4 cellular contexts compared by ENCODE assay signal in the genomic region with DNA sequence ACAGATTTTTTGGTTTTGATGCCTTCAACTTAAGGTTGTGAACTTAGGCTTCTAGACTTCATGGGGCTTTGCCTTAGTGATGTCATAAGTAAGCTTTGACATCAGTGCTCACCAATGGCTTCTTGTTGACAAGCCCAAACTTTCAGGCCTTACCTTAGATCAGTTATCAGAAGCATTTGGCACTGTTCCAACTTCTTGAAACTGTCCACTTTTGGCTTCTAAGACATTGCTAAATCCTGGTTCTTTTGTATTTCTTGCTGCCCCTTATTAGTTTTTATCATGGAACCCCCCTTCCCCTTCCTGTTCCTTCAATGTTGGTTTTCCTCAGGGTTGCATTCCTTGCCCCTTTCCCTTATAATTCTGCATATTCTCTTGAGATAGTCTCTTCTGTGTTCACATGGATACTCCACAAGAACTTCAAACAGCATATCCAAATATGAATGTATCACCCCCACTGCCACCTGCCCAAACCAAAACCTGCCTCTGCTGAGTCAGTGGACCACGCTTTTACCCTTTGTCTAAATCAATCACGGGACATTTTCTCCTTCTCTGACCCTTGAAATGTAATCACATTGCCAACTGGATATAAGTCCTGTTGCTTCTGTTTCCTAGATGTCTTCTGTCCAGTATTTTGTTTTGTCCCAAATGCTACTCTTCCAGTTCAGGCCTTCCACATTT.
TF ChIP-seq lines count a peak whose summit lies in the region.

No MANE protein-coding gene starts in this region.

TF ChIP-seq in SK-N-SH, 30 proteins besides CTCF, POLR2A, EP300 and RAD21:
- TF ChIP-seq MXI1 (IDR thresholded peaks at IDR 0.05; ENCODE audit: low read depth, low read length), result no peak
- TF ChIP-seq NFIC (IDR thresholded peaks at IDR 0.05; ENCODE audit: borderline replicate concordance), result peak; percentile 48
- TF ChIP-seq, protein P1, sequence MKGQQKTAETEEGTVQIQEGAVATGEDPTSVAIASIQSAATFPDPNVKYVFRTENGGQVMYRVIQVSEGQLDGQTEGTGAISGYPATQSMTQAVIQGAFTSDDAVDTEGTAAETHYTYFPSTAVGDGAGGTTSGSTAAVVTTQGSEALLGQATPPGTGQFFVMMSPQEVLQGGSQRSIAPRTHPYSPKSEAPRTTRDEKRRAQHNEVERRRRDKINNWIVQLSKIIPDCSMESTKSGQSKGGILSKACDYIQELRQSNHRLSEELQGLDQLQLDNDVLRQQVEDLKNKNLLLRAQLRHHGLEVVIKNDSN (IDR thresholded peaks at IDR 0.05; ENCODE audit: borderline replicate concordance, low read depth), result no peak
- TF ChIP-seq GABPA (IDR thresholded peaks at IDR 0.05; ENCODE audit: low read depth), result no peak

TF ChIP-seq in SK-N-SH treated with all-trans-retinoic acid at 6 μM for 48 hours, 23 proteins besides CTCF, POLR2A, EP300 and RAD21 (continues in another document):
- TF ChIP-seq, protein P2, sequence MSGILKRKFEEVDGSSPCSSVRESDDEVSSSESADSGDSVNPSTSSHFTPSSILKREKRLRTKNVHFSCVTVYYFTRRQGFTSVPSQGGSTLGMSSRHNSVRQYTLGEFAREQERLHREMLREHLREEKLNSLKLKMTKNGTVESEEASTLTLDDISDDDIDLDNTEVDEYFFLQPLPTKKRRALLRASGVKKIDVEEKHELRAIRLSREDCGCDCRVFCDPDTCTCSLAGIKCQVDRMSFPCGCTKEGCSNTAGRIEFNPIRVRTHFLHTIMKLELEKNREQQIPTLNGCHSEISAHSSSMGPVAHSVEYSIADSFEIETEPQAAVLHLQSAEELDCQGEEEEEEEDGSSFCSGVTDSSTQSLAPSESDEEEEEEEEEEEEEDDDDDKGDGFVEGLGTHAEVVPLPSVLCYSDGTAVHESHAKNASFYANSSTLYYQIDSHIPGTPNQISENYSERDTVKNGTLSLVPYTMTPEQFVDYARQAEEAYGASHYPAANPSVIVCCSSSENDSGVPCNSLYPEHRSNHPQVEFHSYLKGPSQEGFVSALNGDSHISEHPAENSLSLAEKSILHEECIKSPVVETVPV (CRISPR knock-in tag; IDR thresholded peaks at IDR 0.05), result no peak
- no peak for TF ChIP-seq TOX (CRISPR knock-in tag; IDR thresholded peaks at IDR 0.05; ENCODE audit: borderline replicate concordance)
- TF ChIP-seq ZFP30 (CRISPR knock-in tag; IDR thresholded peaks at IDR 0.05), result no peak
- no peak for TF ChIP-seq SNAI2 (CRISPR knock-in tag; IDR thresholded peaks at IDR 0.05)
- no peak for TF ChIP-seq ZC3H10 (CRISPR knock-in tag; IDR thresholded peaks at IDR 0.05)
- no peak for TF ChIP-seq PATZ1 (CRISPR knock-in tag; IDR thresholded peaks at IDR 0.05; ENCODE audit: borderline replicate concordance)
- TF ChIP-seq OSR1 (CRISPR knock-in tag; IDR thresholded peaks at IDR 0.05), result no peak
- no peak for TF ChIP-seq POU6F1 (CRISPR knock-in tag; IDR thresholded peaks at IDR 0.05; ENCODE audit: borderline replicate concordance, low read depth)
- TF ChIP-seq TCF4 (CRISPR knock-in tag; IDR thresholded peaks at IDR 0.05; ENCODE audit: borderline replicate concordance), result no peak
- TF ChIP-seq ISL1 (CRISPR knock-in tag; IDR thresholded peaks at IDR 0.05), result no peak
- TF ChIP-seq ESRRG (CRISPR knock-in tag; IDR thresholded peaks at IDR 0.05), result no peak
- TF ChIP-seq CSDC2 (CRISPR knock-in tag; IDR thresholded peaks at IDR 0.05), result no peak
- TF ChIP-seq GLIS3 (CRISPR knock-in tag; IDR thresholded peaks at IDR 0.05), result no peak
- TF ChIP-seq ARNTL (CRISPR knock-in tag; IDR thresholded peaks at IDR 0.05; ENCODE audit: borderline replicate concordance, low read depth), result no peak

TF ChIP-seq in HEK293, 187 proteins besides CTCF, POLR2A, EP300 and RAD21:
- peak; percentile 24; the same call in 1 of the 2 replicates for TF ChIP-seq ZNF629 (tag by site-specific recombination; IDR thresholded peaks at IDR 0.05)
- 0 out of 2 replicates have a peak, but pooled peaks have one; percentile 20 for TF ChIP-seq ZNF660 (tag by site-specific recombination; IDR thresholded peaks at IDR 0.05)
- no peak for TF ChIP-seq PATZ1 (tag by site-specific recombination; IDR thresholded peaks at IDR 0.05)

TF ChIP-seq in GM12878, 131 proteins besides CTCF, POLR2A, EP300 and RAD21:
- TF ChIP-seq, protein P3, sequence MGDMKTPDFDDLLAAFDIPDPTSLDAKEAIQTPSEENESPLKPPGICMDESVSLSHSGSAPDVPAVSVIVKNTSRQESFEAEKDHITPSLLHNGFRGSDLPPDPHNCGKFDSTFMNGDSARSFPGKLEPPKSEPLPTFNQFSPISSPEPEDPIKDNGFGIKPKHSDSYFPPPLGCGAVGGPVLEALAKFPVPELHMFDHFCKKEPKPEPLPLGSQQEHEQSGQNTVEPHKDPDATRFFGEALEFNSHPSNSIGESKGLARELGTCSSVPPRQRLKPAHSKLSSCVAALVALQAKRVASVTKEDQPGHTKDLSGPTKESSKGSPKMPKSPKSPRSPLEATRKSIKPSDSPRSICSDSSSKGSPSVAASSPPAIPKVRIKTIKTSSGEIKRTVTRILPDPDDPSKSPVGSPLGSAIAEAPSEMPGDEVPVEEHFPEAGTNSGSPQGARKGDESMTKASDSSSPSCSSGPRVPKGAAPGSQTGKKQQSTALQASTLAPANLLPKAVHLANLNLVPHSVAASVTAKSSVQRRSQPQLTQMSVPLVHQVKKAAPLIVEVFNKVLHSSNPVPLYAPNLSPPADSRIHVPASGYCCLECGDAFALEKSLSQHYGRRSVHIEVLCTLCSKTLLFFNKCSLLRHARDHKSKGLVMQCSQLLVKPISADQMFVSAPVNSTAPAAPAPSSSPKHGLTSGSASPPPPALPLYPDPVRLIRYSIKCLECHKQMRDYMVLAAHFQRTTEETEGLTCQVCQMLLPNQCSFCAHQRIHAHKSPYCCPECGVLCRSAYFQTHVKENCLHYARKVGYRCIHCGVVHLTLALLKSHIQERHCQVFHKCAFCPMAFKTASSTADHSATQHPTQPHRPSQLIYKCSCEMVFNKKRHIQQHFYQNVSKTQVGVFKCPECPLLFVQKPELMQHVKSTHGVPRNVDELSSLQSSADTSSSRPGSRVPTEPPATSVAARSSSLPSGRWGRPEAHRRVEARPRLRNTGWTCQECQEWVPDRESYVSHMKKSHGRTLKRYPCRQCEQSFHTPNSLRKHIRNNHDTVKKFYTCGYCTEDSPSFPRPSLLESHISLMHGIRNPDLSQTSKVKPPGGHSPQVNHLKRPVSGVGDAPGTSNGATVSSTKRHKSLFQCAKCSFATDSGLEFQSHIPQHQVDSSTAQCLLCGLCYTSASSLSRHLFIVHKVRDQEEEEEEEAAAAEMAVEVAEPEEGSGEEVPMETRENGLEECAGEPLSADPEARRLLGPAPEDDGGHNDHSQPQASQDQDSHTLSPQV (IDR thresholded peaks at IDR 0.05), result no peak
- TF ChIP-seq MXI1 (IDR thresholded peaks at IDR 0.05; ENCODE audit: low read depth, low read length), result no peak
- TF ChIP-seq ESRRA (IDR thresholded peaks at IDR 0.05; ENCODE audit: low read length), result no peak
- peak; percentile 51 for TF ChIP-seq SMAD1 (IDR thresholded peaks at IDR 0.05; ENCODE audit: low read depth, partially characterized antibody)
- TF ChIP-seq JUNB (IDR thresholded peaks at IDR 0.05), result no peak
- no peak for TF ChIP-seq LARP7 (IDR thresholded peaks at IDR 0.05)
- no peak for TF ChIP-seq SUZ12 (IDR thresholded peaks at IDR 0.05; ENCODE audit: unreplicated experiment)
TF ChIP-seq in GM12878: peak in this region for 1.
